Comparison of ENCODE assay signal across 21 cellular contexts in the genomic region with DNA sequence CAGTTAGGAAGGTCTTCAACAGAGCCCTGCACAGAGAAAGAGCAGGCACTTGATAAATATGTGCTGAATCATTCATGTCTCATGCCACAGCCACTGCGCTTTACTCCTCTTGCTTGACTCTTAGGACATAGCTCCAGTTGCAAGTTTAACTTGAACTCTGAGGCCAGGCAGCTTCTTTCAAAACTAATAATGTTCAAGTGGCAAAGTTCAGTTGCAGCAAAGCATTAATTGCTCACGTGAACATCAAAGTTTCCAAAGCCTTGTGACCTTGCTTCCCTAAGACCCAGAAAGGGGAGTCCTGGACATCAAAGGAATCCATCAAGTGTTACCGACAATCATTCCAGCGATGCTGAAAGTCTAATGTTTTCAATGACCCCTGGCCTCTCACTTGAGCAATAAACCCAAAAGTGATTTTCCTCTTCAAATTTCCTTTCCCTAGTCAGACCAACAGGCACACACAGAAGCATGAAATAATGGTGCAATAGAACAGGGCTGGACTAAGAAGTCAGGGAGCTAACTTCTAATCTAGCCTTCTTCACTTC. TPM values are rescaled to one million over a fixed set of nuclear protein-coding genes. Genes with fewer than 3 reads are reported as not detected.
DNase-seq lines count a peak whose midpoint lies in the region; ATAC-seq and TF ChIP-seq lines count a peak whose summit lies in the region.
"Had no signal": no experiment of that assay in that cellular context is flagged by ENCODE, and none has a peak within 500 bp of the region (broad histone marks: within the 10 kb centered on the region; RNA-seq: fewer than 3 reads in every experiment).

No MANE protein-coding gene starts in this region.

- TF ChIP-seq CTCF in WTC11 (IDR thresholded peaks at IDR 0.05) (no peak), gastroesophageal sphincter (IDR thresholded peaks at IDR 0.05) (no peak), progenitor cell of endocrine pancreas (IDR thresholded peaks at IDR 0.05; ENCODE audit: unreplicated experiment) (no peak)

- WGBS in gastroesophageal sphincter (ENCODE audit: low coverage in 1 of 2), 2 donors: 28 to 30% methylated on average over 4 of the region's 4 CpGs

- ATAC-seq in WTC11 (no peak), gastroesophageal sphincter (peak; percentile 34), HG03378 (IDR thresholded peaks at IDR 0.05; ENCODE audit: unreplicated experiment) (no peak)
- ATAC-seq: effector memory CD8-positive, alpha-beta T cell had no signal

- H3K36me3 Mint-ChIP-seq in WTC11 (no peaks in the 10 kb centered on the region), progenitor cell of endocrine pancreas (ENCODE audit: insufficient read depth) (no peaks in the 10 kb centered on the region)

- H3K27me3 ChIP-seq in gastroesophageal sphincter: no peaks in the 10 kb centered on the region
- H3K27me3 ChIP-seq: BLaER1, brain microvascular endothelial cell, upper lobe of left lung had no signal

- H3K4me3 Mint-ChIP-seq in WTC11 (no peak overlapping the region), progenitor cell of endocrine pancreas (ENCODE audit: low read depth) (no peak overlapping the region)
- H3K4me3 Mint-ChIP-seq: activated CD4-positive, alpha-beta memory T cell treated with anti-CD3 and anti-CD28 coated beads, Interleukin-2, amount 10 ng/mL, durations not matched to agents 7 days and 5 days; effector memory CD8-positive, alpha-beta T cell had no signal

- H3K9me3 ChIP-seq in gastroesophageal sphincter: no peaks in the 10 kb centered on the region
- H3K9me3 ChIP-seq: BLaER1, upper lobe of left lung had no signal

- TF ChIP-seq POLR2A in gastroesophageal sphincter (IDR thresholded peaks at IDR 0.05): no peak

- no peak overlapping the region for H3K4me3 ChIP-seq in gastroesophageal sphincter
- H3K4me3 ChIP-seq: BLaER1, upper lobe of left lung had no signal

- CTCF ChIA-PET in WTC11 (lab: Charles Lee): no interaction called here

- TF ChIP-seq EP300 in gastroesophageal sphincter (IDR thresholded peaks at IDR 0.05): no peak

- H3K27ac Mint-ChIP-seq in WTC11: no peak overlapping the region
- H3K27ac Mint-ChIP-seq in progenitor cell of endocrine pancreas: peak overlapping the region; percentile 11
- H3K27ac Mint-ChIP-seq: activated CD4-positive, alpha-beta memory T cell treated with anti-CD3 and anti-CD28 coated beads, Interleukin-2, amount 10 ng/mL, durations not matched to agents 7 days and 5 days; activated T-helper 2 cell treated with anti-CD3 and anti-CD28 coated beads, Interferon-gamma antibody, Interleukin-2, Interleukin-4, amounts not matched to agents 10 μg/mL and 5 μg/mL and 100 μg/mL, durations not matched to agents 14 hours and 24 hours and 36 hours; effector memory CD8-positive, alpha-beta T cell had no signal

- POLR2A ChIA-PET in WTC11 (lab: Charles Lee): no interaction called here

- H3K9me3 Mint-ChIP-seq in WTC11 (peaks cover 4% of the 10 kb centered on the region), progenitor cell of endocrine pancreas (ENCODE audit: low read depth) (no peaks in the 10 kb centered on the region)
- H3K9me3 Mint-ChIP-seq: activated CD4-positive, alpha-beta memory T cell treated with anti-CD3 and anti-CD28 coated beads, Interleukin-2, amount 10 ng/mL, durations not matched to agents 7 days and 5 days; activated T-helper 2 cell treated with anti-CD3 and anti-CD28 coated beads, Interferon-gamma antibody, Interleukin-2, Interleukin-4, amounts not matched to agents 10 μg/mL and 5 μg/mL and 100 μg/mL, durations not matched to agents 14 hours and 24 hours and 36 hours; effector memory CD8-positive, alpha-beta T cell had no signal

- DNase-seq in AG20443 (ENCODE audit: low spot score) (peak; percentile 73), WTC11 (ENCODE audit: low spot score) (no peak), progenitor cell of endocrine pancreas (ENCODE audit: low spot score, unreplicated experiment) (no peak), SHP77 (lab: John Stamatoyannopoulos, UW) (no peak), midbrain (lab: John Stamatoyannopoulos, UW) (no peak)
- no peak for DNase-seq in activated CD4-positive, alpha-beta T cell treated with anti-CD3 and anti-CD28 coated beads for 48 hours
- DNase-seq: activated CD4-positive, alpha-beta memory T cell treated with anti-CD3 and anti-CD28 coated beads, Interleukin-2, amount 10 ng/mL, durations not matched to agents 7 days and 5 days; brain microvascular endothelial cell; effector memory CD8-positive, alpha-beta T cell; hypothalamus; NCI-H2029 treated with DMSO at 0.1 percent for 48 hours; NCI-H774; stimulated activated CD4-positive, alpha-beta T cell treated with anti-CD3 and anti-CD28 coated beads, Interleukin-2, amount 100 ng/mL, for 24 hours had no signal

- H3K27me3 Mint-ChIP-seq in WTC11 (ENCODE audit: low read depth) (no peaks in the 10 kb centered on the region), progenitor cell of endocrine pancreas (peaks cover 3% of the 10 kb centered on the region)

- no peak overlapping the region for H3K27ac ChIP-seq in gastroesophageal sphincter
- H3K27ac ChIP-seq: BLaER1, brain microvascular endothelial cell had no signal

- peaks cover 6% of the 10 kb centered on the region; the same call in 1 of the 2 replicates for H3K4me1 Mint-ChIP-seq in WTC11
- peaks cover 7% of the 10 kb centered on the region for H3K4me1 Mint-ChIP-seq in progenitor cell of endocrine pancreas (ENCODE audit: low read depth)
- H3K4me1 Mint-ChIP-seq: activated CD4-positive, alpha-beta memory T cell treated with anti-CD3 and anti-CD28 coated beads, Interleukin-2, amount 10 ng/mL, durations not matched to agents 7 days and 5 days had no signal

- H3K36me3 ChIP-seq in gastroesophageal sphincter: no peaks in the 10 kb centered on the region
- H3K36me3 ChIP-seq: BLaER1, brain microvascular endothelial cell, upper lobe of left lung had no signal

- H3K4me1 ChIP-seq in gastroesophageal sphincter: no peaks in the 10 kb centered on the region
- H3K4me1 ChIP-seq: BLaER1 had no signal

TF ChIP-seq in WTC11, 78 proteins besides CTCF, POLR2A, EP300 and RAD21:
- TF ChIP-seq, protein P1, sequence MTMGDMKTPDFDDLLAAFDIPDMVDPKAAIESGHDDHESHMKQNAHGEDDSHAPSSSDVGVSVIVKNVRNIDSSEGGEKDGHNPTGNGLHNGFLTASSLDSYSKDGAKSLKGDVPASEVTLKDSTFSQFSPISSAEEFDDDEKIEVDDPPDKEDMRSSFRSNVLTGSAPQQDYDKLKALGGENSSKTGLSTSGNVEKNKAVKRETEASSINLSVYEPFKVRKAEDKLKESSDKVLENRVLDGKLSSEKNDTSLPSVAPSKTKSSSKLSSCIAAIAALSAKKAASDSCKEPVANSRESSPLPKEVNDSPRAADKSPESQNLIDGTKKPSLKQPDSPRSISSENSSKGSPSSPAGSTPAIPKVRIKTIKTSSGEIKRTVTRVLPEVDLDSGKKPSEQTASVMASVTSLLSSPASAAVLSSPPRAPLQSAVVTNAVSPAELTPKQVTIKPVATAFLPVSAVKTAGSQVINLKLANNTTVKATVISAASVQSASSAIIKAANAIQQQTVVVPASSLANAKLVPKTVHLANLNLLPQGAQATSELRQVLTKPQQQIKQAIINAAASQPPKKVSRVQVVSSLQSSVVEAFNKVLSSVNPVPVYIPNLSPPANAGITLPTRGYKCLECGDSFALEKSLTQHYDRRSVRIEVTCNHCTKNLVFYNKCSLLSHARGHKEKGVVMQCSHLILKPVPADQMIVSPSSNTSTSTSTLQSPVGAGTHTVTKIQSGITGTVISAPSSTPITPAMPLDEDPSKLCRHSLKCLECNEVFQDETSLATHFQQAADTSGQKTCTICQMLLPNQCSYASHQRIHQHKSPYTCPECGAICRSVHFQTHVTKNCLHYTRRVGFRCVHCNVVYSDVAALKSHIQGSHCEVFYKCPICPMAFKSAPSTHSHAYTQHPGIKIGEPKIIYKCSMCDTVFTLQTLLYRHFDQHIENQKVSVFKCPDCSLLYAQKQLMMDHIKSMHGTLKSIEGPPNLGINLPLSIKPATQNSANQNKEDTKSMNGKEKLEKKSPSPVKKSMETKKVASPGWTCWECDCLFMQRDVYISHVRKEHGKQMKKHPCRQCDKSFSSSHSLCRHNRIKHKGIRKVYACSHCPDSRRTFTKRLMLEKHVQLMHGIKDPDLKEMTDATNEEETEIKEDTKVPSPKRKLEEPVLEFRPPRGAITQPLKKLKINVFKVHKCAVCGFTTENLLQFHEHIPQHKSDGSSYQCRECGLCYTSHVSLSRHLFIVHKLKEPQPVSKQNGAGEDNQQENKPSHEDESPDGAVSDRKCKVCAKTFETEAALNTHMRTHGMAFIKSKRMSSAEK (CRISPR knock-in tag; IDR thresholded peaks at IDR 0.05; ENCODE audit: borderline replicate concordance): no peak
- TF ChIP-seq GABPB1 (CRISPR knock-in tag; IDR thresholded peaks at IDR 0.05): peak; percentile 97

RNA-seq across cellular contexts. Expression of a gene that starts 21.8 kb away (rescaled TPM):
- total RNA-seq in WTC11 (2021) (not detected in 3 replicates), gastroesophageal sphincter (not detected), progenitor cell of endocrine pancreas (not detected in 2 replicates)
- total RNA-seq: activated CD4-positive, alpha-beta memory T cell treated with anti-CD3 and anti-CD28 coated beads, Interleukin-2, amount 10 ng/mL, durations not matched to agents 7 days and 5 days; activated T-helper 2 cell treated with anti-CD3 and anti-CD28 coated beads, Interferon-gamma antibody, Interleukin-2, Interleukin-4, amounts not matched to agents 10 μg/mL and 5 μg/mL and 100 μg/mL, durations not matched to agents 14 hours and 24 hours and 36 hours; H1; LHCN-M2; posterior vena cava; upper lobe of left lung had no signal
